In genomic region chr5:62333250-62333800, GRCh38 we compare ENCODE assay signal across 16 cellular contexts. TPM values are rescaled to one million over a fixed set of nuclear protein-coding genes. Genes with fewer than 3 reads are reported as not detected.
A peak's percentile ranks its signal among the peaks of the same experiment; 100 is the strongest.
DNase-seq lines count a peak whose midpoint lies in the region; ATAC-seq and TF ChIP-seq lines count a peak whose summit lies in the region.
"Had no signal": no experiment of that assay in that cellular context is flagged by ENCODE, and none has a peak within 500 bp of the region (broad histone marks: within the 10 kb centered on the region; RNA-seq: fewer than 3 reads in every experiment).

No MANE protein-coding gene starts in this region.

- H3K4me3 Mint-ChIP-seq in activated naive CD4-positive, alpha-beta T cell treated with anti-CD3 and anti-CD28 coated beads for 36 hours, result no peak overlapping the region
- H3K4me3 Mint-ChIP-seq in IgD-negative memory B cell (peak overlapping the region in 1 of 4 donors; percentile 30), nephron (no peak overlapping the region)
- H3K4me3 Mint-ChIP-seq in central memory CD8-positive, alpha-beta T cell, result no peak overlapping the region
- H3K4me3 Mint-ChIP-seq: stimulated activated naive CD8-positive, alpha-beta T cell treated with anti-CD3 and anti-CD28 coated beads, Interleukin-15, amount 100 ng/mL, for 72 hours had no signal

- TF ChIP-seq CTCF in nephron (IDR thresholded peaks at IDR 0.05; ENCODE audit: unreplicated experiment in 3 of 3), result no peak

- peak overlapping the region; percentile 25 for H3K27ac Mint-ChIP-seq in activated naive CD4-positive, alpha-beta T cell treated with anti-CD3 and anti-CD28 coated beads for 36 hours
- peak overlapping the region in 1 of 2 donors; percentile 73 for H3K27ac Mint-ChIP-seq in activated naive CD4-positive, alpha-beta T cell treated with anti-CD3 and anti-CD28 coated beads, Interleukin-2, amount 50 U/mL, for 72 hours
- H3K27ac Mint-ChIP-seq in IgD-negative memory B cell, result peak overlapping the region in 2 of 3 donors; percentile 89 to 95
- H3K27ac Mint-ChIP-seq in central memory CD8-positive, alpha-beta T cell (ENCODE audit: low read depth), result peak overlapping the region; percentile 81
- H3K27ac Mint-ChIP-seq in nephron, result peak overlapping the region in 2 of 3 experiments; percentile 8 to 26

- no peaks in the 10 kb centered on the region for H3K27me3 Mint-ChIP-seq in activated naive CD4-positive, alpha-beta T cell treated with anti-CD3 and anti-CD28 coated beads for 36 hours (ENCODE audit: low read depth)
- H3K27me3 Mint-ChIP-seq in IgD-negative memory B cell (no peaks in the 10 kb centered on the region), nephron (ENCODE audit: low read depth) (no peaks in the 10 kb centered on the region)
- no peaks in the 10 kb centered on the region for H3K27me3 Mint-ChIP-seq in central memory CD8-positive, alpha-beta T cell
- H3K27me3 Mint-ChIP-seq: stimulated activated naive CD8-positive, alpha-beta T cell treated with anti-CD3 and anti-CD28 coated beads, Interleukin-15, amount 100 ng/mL, for 72 hours had no signal

- ATAC-seq in activated naive CD4-positive, alpha-beta T cell treated with anti-CD3 and anti-CD28 coated beads, Interleukin-2, amount 50 U/mL, for 72 hours, result no peak
- no peak for ATAC-seq in central memory CD8-positive, alpha-beta T cell (replicated peaks; ENCODE audit: extremely low read depth, poor library complexity, severe bottlenecking)
- ATAC-seq in GM19395 (IDR thresholded peaks at IDR 0.05; ENCODE audit: unreplicated experiment), result no peak
- ATAC-seq: stimulated activated naive CD8-positive, alpha-beta T cell treated with anti-CD3 and anti-CD28 coated beads, Interleukin-15, amount 100 ng/mL, for 72 hours had no signal

- H3K4me1 Mint-ChIP-seq in activated naive CD4-positive, alpha-beta T cell treated with anti-CD3 and anti-CD28 coated beads for 36 hours (ENCODE audit: low read depth), result peaks cover 58% of the 10 kb centered on the region
- peaks cover 16 to 31% (median 20%) of the 10 kb centered on the region in 3 donors for H3K4me1 Mint-ChIP-seq in IgD-negative memory B cell
- peaks cover 68% of the 10 kb centered on the region for H3K4me1 Mint-ChIP-seq in central memory CD8-positive, alpha-beta T cell
- peaks cover 36% of the 10 kb centered on the region for H3K4me1 Mint-ChIP-seq in nephron

- H3K9me3 Mint-ChIP-seq in activated naive CD4-positive, alpha-beta T cell treated with anti-CD3 and anti-CD28 coated beads for 36 hours, result no peaks in the 10 kb centered on the region
- no peaks in the 10 kb centered on the region for H3K9me3 Mint-ChIP-seq in activated naive CD4-positive, alpha-beta T cell treated with anti-CD3 and anti-CD28 coated beads, Interleukin-2, amount 50 U/mL, for 72 hours
- H3K9me3 Mint-ChIP-seq in IgD-negative memory B cell (no peaks in the 10 kb centered on the region), nephron (no peaks in the 10 kb centered on the region)
- no peaks in the 10 kb centered on the region for H3K9me3 Mint-ChIP-seq in central memory CD8-positive, alpha-beta T cell
- H3K9me3 Mint-ChIP-seq: stimulated activated naive CD8-positive, alpha-beta T cell treated with anti-CD3 and anti-CD28 coated beads, Interleukin-15, amount 100 ng/mL, for 72 hours had no signal

- CTCF ChIA-PET in activated naive CD4-positive, alpha-beta T cell treated with anti-CD3 and anti-CD28 coated beads for 36 hours (lab: Charles Lee), result interaction anchor here (1.4 to 1.8 kb wide), 2 partner anchors 25 to 109 kb away, joined by 3 to 5 read pairs; no protein-coding TSS in a partner anchor

- intact Hi-C loops in activated naive CD4-positive, alpha-beta T cell treated with anti-CD3 and anti-CD28 coated beads for 36 hours (cut with micrococcal nuclease), result no loop called here

- DNase-seq in activated naive CD4-positive, alpha-beta T cell treated with anti-CD3 and anti-CD28 coated beads for 36 hours, result no peak
- no peak for DNase-seq in activated naive CD4-positive, alpha-beta T cell treated with anti-CD3 and anti-CD28 coated beads, Interleukin-2, amount 50 U/mL, for 72 hours (ENCODE audit: low spot score in 2 of 2)
- no peak for DNase-seq in central memory CD8-positive, alpha-beta T cell (ENCODE audit: low spot score in 2 of 2)
- DNase-seq in D341Med (ENCODE audit: low spot score) (no peak), NCI-H2196 (lab: John Stamatoyannopoulos, UW; ENCODE audit: unreplicated experiment) (no peak)
- DNase-seq: activated effector memory CD4-positive, alpha-beta T cell treated with anti-CD3 and anti-CD28 coated beads, Interleukin-2, amount 50 U/mL, for 16 hours; foreskin melanocyte; H7; IMR-90; NCI-H187 treated with DMSO at 0.1 percent for 48 hours; NCI-H446; stimulated activated naive CD8-positive, alpha-beta T cell treated with anti-CD3 and anti-CD28 coated beads, Interleukin-15, amount 100 ng/mL, for 72 hours; WERI-Rb-1 had no signal

- peaks cover 8% of the 10 kb centered on the region for H3K36me3 Mint-ChIP-seq in activated naive CD4-positive, alpha-beta T cell treated with anti-CD3 and anti-CD28 coated beads for 36 hours (ENCODE audit: low read depth)
- no peaks in the 10 kb centered on the region for H3K36me3 Mint-ChIP-seq in activated naive CD4-positive, alpha-beta T cell treated with anti-CD3 and anti-CD28 coated beads, Interleukin-2, amount 50 U/mL, for 72 hours
- H3K36me3 Mint-ChIP-seq in IgD-negative memory B cell, result peaks cover 4% of the 10 kb centered on the region
- peaks cover 16% of the 10 kb centered on the region for H3K36me3 Mint-ChIP-seq in central memory CD8-positive, alpha-beta T cell (ENCODE audit: insufficient read depth)
- H3K36me3 Mint-ChIP-seq in nephron (ENCODE audit: low read depth), result peaks cover 12% of the 10 kb centered on the region

RNA-seq across cellular contexts. Expression of gene KIF2A, which starts 27.3 kb away (rescaled TPM):
- total RNA-seq in activated naive CD4-positive, alpha-beta T cell treated with anti-CD3 and anti-CD28 coated beads for 36 hours, result 100 to 1,000 TPM; 101 to 117 TPM
- total RNA-seq in activated naive CD4-positive, alpha-beta T cell treated with anti-CD3 and anti-CD28 coated beads, Interleukin-2, amount 50 U/mL, for 72 hours, result 100 to 1,000 TPM; 142 to 155 TPM
- 61.1 TPM for polyA plus RNA-seq in IgD-negative memory B cell
